24 cellular contexts compared by ENCODE assay signal in the genomic region with DNA sequence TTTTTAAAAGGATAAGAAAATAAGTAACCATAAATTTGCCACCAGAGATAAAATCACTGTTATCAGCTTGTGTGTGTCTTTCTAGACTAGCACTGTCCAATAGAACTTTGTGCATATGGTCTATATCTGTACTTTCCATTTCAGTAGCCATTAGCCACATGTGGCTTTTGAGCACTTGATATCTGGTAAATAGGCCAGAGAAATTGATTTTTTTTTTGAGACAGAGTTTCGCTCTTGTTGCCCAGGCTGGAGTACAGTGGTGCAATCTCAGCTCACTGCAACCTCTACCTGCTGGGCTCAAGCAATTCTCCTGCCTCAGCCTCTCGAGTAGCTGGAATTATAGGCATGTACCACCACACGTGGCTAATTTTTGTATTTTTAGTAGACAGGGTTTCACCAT. TPM values are rescaled to one million over a fixed set of nuclear protein-coding genes. Genes with fewer than 3 reads are reported as not detected.
DNase-seq lines count a peak whose midpoint lies in the region; ATAC-seq, FAIRE-seq and TF ChIP-seq lines count a peak whose summit lies in the region.
"Had no signal": no experiment of that assay in that cellular context is flagged by ENCODE, and none has a peak within 500 bp of the region (broad histone marks: within the 10 kb centered on the region; RNA-seq: fewer than 3 reads in every experiment).

No MANE protein-coding gene starts in this region.

- no TSS peak for BruUV-seq in HepG2 (replicated peaks; lab: Mats Ljungman, UMichigan)

- peaks cover 0 to 6% (median 2%) of the 10 kb centered on the region in 4 donors for H3K36me3 ChIP-seq in liver (ENCODE audit: control insufficient read depth in 4 of 4, insufficient read depth in 3 of 4, low read depth in 1 of 4, low read length in 3 of 4)
- peaks cover 10 to 35% of the 10 kb centered on the region in 2 experiments; a peak in 3 of 5 replicates for H3K36me3 ChIP-seq in HepG2 (replicated peaks in 1 of 2; ENCODE audit: control insufficient read depth in 1 of 2, insufficient read depth in 2 of 2, low read length in 2 of 2)
- H3K36me3 ChIP-seq in neuronal stem cell (replicated peaks in 1 of 2; ENCODE audit: control insufficient read depth in 2 of 2, insufficient read depth in 2 of 2, low read length in 2 of 2) = peaks cover 2 to 60% of the 10 kb centered on the region in 2 donors

- TF ChIP-seq RAD21 in liver (IDR thresholded peaks at IDR 0.05) (no peak), HepG2 (CRISPR knock-in tag; IDR thresholded peaks at IDR 0.05) (no peak)

- no peak overlapping the region for H4K8ac ChIP-seq in neuronal stem cell (ENCODE audit: low read depth, low read length)

- TF ChIP-seq CTCF in liver (IDR thresholded peaks at IDR 0.05; ENCODE audit: low read depth, low read length, missing input control) (no peak), HepG2 (CRISPR knock-in tag; IDR thresholded peaks at IDR 0.05) (no peak)

- H3K9me3 ChIP-seq in liver (ENCODE audit: control insufficient read depth in 4 of 4, low read length in 3 of 4) = no peaks in the 10 kb centered on the region
- H3K9me3 ChIP-seq in HepG2 (ENCODE audit: low read length) = no peaks in the 10 kb centered on the region
- no peaks in the 10 kb centered on the region for H3K9me3 ChIP-seq in neuronal stem cell (replicated peaks in 1 of 2; ENCODE audit: control insufficient read depth in 2 of 2, insufficient read depth in 1 of 2, low read depth in 1 of 2, low read length in 2 of 2)
- H3K9me3 ChIP-seq: BE2C, BLaER1 had no signal

- no peak overlapping the region for H2BK12ac ChIP-seq in neuronal stem cell (ENCODE audit: low read length)

- H3K4me3 ChIP-seq in liver (ENCODE audit: low read depth in 1 of 3, low read length in 3 of 3) = no peak overlapping the region
- no peak overlapping the region for H3K4me3 ChIP-seq in HepG2 (replicated peaks in 1 of 3; ENCODE audit: insufficient read depth in 1 of 3, low read depth in 2 of 3, low read length in 3 of 3)
- no peak overlapping the region for H3K4me3 ChIP-seq in neuronal stem cell (ENCODE audit: low read length in 2 of 2)
- H3K4me3 ChIP-seq: BLaER1, GM12878 had no signal

- no peaks in the 10 kb centered on the region; the same call in 1 of the 2 replicates for H4K20me1 ChIP-seq in HepG2 (ENCODE audit: insufficient read depth, low read length)

- H2BK120ac ChIP-seq in neuronal stem cell (ENCODE audit: low read depth, low read length) = no peak overlapping the region

- H3K79me1 ChIP-seq in neuronal stem cell (ENCODE audit: low read depth, low read length) = no peaks in the 10 kb centered on the region

- no peak overlapping the region for H3K27ac ChIP-seq in liver (ENCODE audit: low read depth in 1 of 2, low read length in 2 of 2)
- no peak overlapping the region for H3K27ac ChIP-seq in HepG2 (ENCODE audit: extremely low read length, insufficient read depth, low read length)
- H3K27ac ChIP-seq in neuronal stem cell (replicated peaks; ENCODE audit: low read length) = no peak overlapping the region
- H3K27ac ChIP-seq: BLaER1 had no signal

- intact Hi-C loops in HepG2 (cut with micrococcal nuclease; ENCODE audit: unreplicated experiment) = no loop called here

- H2BK5ac ChIP-seq in neuronal stem cell (ENCODE audit: low read length) = no peak overlapping the region

- no peak overlapping the region for H4K91ac ChIP-seq in neuronal stem cell (ENCODE audit: low read depth, low read length, poor library complexity)

- POLR2A ChIA-PET in HepG2 (lab: Yijun Ruan, JAX) = interaction anchor here (1.5 kb wide), 1 partner anchor 18 kb away, joined by 6 read pairs; the partner anchor contains the start of gene RBM27

- ATAC-seq in HepG2 (no peak), left lobe of liver (peak; percentile 95)
- ATAC-seq: GM12878 had no signal

- no peak for TF ChIP-seq POLR2A in HepG2 (IDR thresholded peaks at IDR 0.05; ENCODE audit: insufficient read depth in 1 of 2, low read depth in 2 of 2, low read length in 2 of 2)

- H3K4me1 ChIP-seq in liver (ENCODE audit: control insufficient read depth in 4 of 4, insufficient read depth in 4 of 4, low read length in 3 of 4) (no peaks in the 10 kb centered on the region), HepG2 (ENCODE audit: insufficient read depth, low read length) (0 out of 2 replicates have a peak, but pooled peaks cover 6% of the 10 kb centered on the region), neuronal stem cell (ENCODE audit: control insufficient read depth in 2 of 2, insufficient read depth in 1 of 2, low read depth in 1 of 2, low read length in 2 of 2) (no peaks in the 10 kb centered on the region)
- H3K4me1 ChIP-seq: BE2C had no signal

- 57% methylated on average over 3 of the region's 3 CpGs for WGBS in liver
- WGBS in HepG2 (ENCODE audit: low lambda C conversion rate) = 97% methylated on average over 3 of the region's 3 CpGs
- WGBS in neuronal stem cell (ENCODE audit: extremely low coverage in 2 of 2, insufficient read length in 2 of 2, insufficient replicate concordance in 1 of 2), 2 donors = no CpG with 5 or more reads among the region's 3 CpGs

- no peak overlapping the region for H3K9ac ChIP-seq in liver (ENCODE audit: low read depth in 1 of 2, low read length in 2 of 2)
- H3K9ac ChIP-seq in HepG2 (ENCODE audit: insufficient read depth, low read depth, low read length) = no peak overlapping the region
- H3K9ac ChIP-seq in neuronal stem cell (ENCODE audit: low read depth, low read length, poor library complexity) = no peak overlapping the region
- H3K9ac ChIP-seq: BLaER1 had no signal

- FAIRE-seq in HepG2 (lab: Jason Lieb, UNC) = no peak
- FAIRE-seq: GM12878, GM12892, GM18507 had no signal

- H2BK15ac ChIP-seq in neuronal stem cell (ENCODE audit: low read length) = no peak overlapping the region

- no peak overlapping the region for H2AFZ ChIP-seq in HepG2 (ENCODE audit: low read length)
- no peak overlapping the region for H2AFZ ChIP-seq in neuronal stem cell (ENCODE audit: low read length)

- H3K4ac ChIP-seq in neuronal stem cell (ENCODE audit: low read length) = no peak overlapping the region

- TF ChIP-seq EP300 in HepG2 (IDR thresholded peaks at IDR 0.05; ENCODE audit: low read depth in 2 of 2, low read length in 2 of 2) (no peak), HepG2 (CRISPR knock-in tag; IDR thresholded peaks at IDR 0.05; ENCODE audit: borderline replicate concordance) (no peak)

- CTCF ChIA-PET in HepG2 (lab: Yijun Ruan, JAX; ENCODE audit: low intra/inter-chr PET ratio, low total read pairs) = no interaction called here

- H3K27me3 ChIP-seq in liver (ENCODE audit: control insufficient read depth in 4 of 4, insufficient read depth in 4 of 4, low read length in 3 of 4) (no peaks in the 10 kb centered on the region), HepG2 (ENCODE audit: control insufficient read depth in 1 of 2, insufficient read depth in 2 of 2, low read length in 2 of 2) (no peaks in the 10 kb centered on the region), neuronal stem cell (ENCODE audit: control insufficient read depth in 3 of 3, insufficient read depth in 3 of 3, low read depth in 1 of 3, low read length in 3 of 3) (no peaks in the 10 kb centered on the region)
- H3K27me3 ChIP-seq: BE2C, BLaER1 had no signal

- no peak for DNase-seq in HepG2 (ENCODE audit: low spot score)
- DNase-seq in left lobe of liver (ENCODE audit: low spot score) = no peak
- DNase-seq in neuronal stem cell (ENCODE audit: low spot score) = no peak
- DNase-seq in UCSD-AML1 (lab: John Stamatoyannopoulos, UW; ENCODE audit: unreplicated experiment) = no peak
- DNase-seq: 8988T; ACHN; BE2C; C1 segment of cervical spinal cord; CD4-positive, alpha-beta memory T cell; CD4-positive, CD25-positive, alpha-beta regulatory T cell; CD8-positive, alpha-beta memory T cell; COR-L47; DMS 273 treated with DMSO at 0.1 percent for 48 hours; DMS153; DMS53; DMS79; DND-41; EL; GDM1 had no signal

- H2AK5ac ChIP-seq in neuronal stem cell (ENCODE audit: low read depth, low read length) = no peak overlapping the region

- peaks cover 36% of the 10 kb centered on the region for H3K79me2 ChIP-seq in HepG2 (ENCODE audit: insufficient read depth, low read length)

- in situ Hi-C loops in HepG2 (cut with HindIII; ENCODE audit: extremely low pct_ligation_motif_present, low pct_unique_long_range_greater_than_20kb) = no loop called here

- H3K4me2 ChIP-seq in HepG2 (ENCODE audit: low read depth, low read length) (no peak overlapping the region), neuronal stem cell (ENCODE audit: insufficient read depth, low read length, poor library complexity, severe bottlenecking) (no peak overlapping the region)
- H3K4me2 ChIP-seq: BLaER1 had no signal

- no peak overlapping the region for H3K23ac ChIP-seq in neuronal stem cell (ENCODE audit: low read depth, low read length, poor library complexity)

- no peak overlapping the region for H3K18ac ChIP-seq in neuronal stem cell (ENCODE audit: low read length)

- no peak overlapping the region for H3K14ac ChIP-seq in neuronal stem cell (ENCODE audit: low read length)

RNA-seq across cellular contexts. Expression of gene RBM27, which starts 17.8 kb away (rescaled TPM):
- total RNA-seq in liver = 10 to 100 TPM; 15.5 to 16.7 TPM
- 1 to 10 TPM; 2.7 to 4.0 TPM for polyA plus RNA-seq in liver
- total RNA-seq in HepG2 (2016; rRNA removed; fragmentation: Illumina TruSeq; extraction: Trizol) = 23.4 and 31.2 TPM in 2 replicates
- total RNA-seq in HepG2 (2016; cell fraction: cytosol; rRNA removed; fragmentation: Illumina TruSeq; extraction: Trizol; ENCODE audit: low read depth) = 3.1 and 4.5 TPM in 2 replicates
- total RNA-seq in HepG2 (2016; cell fraction: insoluble cytoplasmic fraction; rRNA removed; fragmentation: Illumina TruSeq; extraction: Trizol) = 21.8 and 27.9 TPM in 2 replicates
- total RNA-seq in HepG2 (2016; cell fraction: membrane; rRNA removed; fragmentation: Illumina TruSeq; extraction: Trizol) = 8.6 and 10.8 TPM in 2 replicates
- total RNA-seq in HepG2 (2016; cell fraction: nucleus; rRNA removed; fragmentation: Illumina TruSeq; extraction: Trizol) = 17.9 and 21.4 TPM in 2 replicates
- polyA plus RNA-seq in HepG2 (2011; rRNA removed) = 9.9 and 12.9 TPM in 2 replicates
- polyA plus RNA-seq in HepG2 (2011; cell fraction: cytosol; rRNA removed) = 3.5 and 5.7 TPM in 2 replicates
- polyA plus RNA-seq in HepG2 (2011; cell fraction: nucleus; rRNA removed) = 5.9 and 7.8 TPM in 2 replicates
- 7.4 and 9.5 TPM in 2 replicates for polyA plus RNA-seq in HepG2 (2012)
- polyA plus RNA-seq in HepG2 (2016; cell fraction: cytosol; fragmentation: Illumina TruSeq; extraction: Trizol; ENCODE audit: low read depth) = 0.54 and 0.58 TPM in 2 replicates
- polyA plus RNA-seq in HepG2 (2016; cell fraction: insoluble cytoplasmic fraction; fragmentation: Illumina TruSeq; extraction: Trizol; ENCODE audit: low read depth) = 20.4 and 20.7 TPM in 2 replicates
- polyA plus RNA-seq in HepG2 (2016; cell fraction: membrane; fragmentation: Illumina TruSeq; extraction: Trizol; ENCODE audit: low read depth) = 2.8 and 3.6 TPM in 2 replicates
- polyA plus RNA-seq in HepG2 (2016; cell fraction: nucleus; fragmentation: Illumina TruSeq; extraction: Trizol; ENCODE audit: insufficient read depth, low read depth) = 15.7 and 17.1 TPM in 2 replicates
- 57.9 and 104 TPM in 2 replicates for polyA minus RNA-seq in HepG2 (2011; rRNA and poly(A)+ RNA removed; ENCODE audit: low replicate concordance)
- 32.9 and 38.0 TPM in 2 replicates for polyA minus RNA-seq in HepG2 (2011; cell fraction: cytosol; rRNA and poly(A)+ RNA removed)
- polyA minus RNA-seq in HepG2 (2011; cell fraction: nucleus; rRNA and poly(A)+ RNA removed) = 45.3 and 46.0 TPM in 2 replicates
- total RNA-seq in left lobe of liver = 5.6 TPM
- polyA plus RNA-seq in neuronal stem cell (2013, experiment 1 of 2) = 19.1 TPM
- 21.3 TPM for polyA plus RNA-seq in neuronal stem cell (2013, experiment 2 of 2)

RNA-seq across cellular contexts. Expression of gene LARS1, which starts 38.8 kb away (rescaled TPM):
- total RNA-seq in liver = 10 to 100 TPM; 39.1 to 48.1 TPM
- 10 to 100 TPM; 11.4 to 25.1 TPM for polyA plus RNA-seq in liver
- total RNA-seq in HepG2 (2016; rRNA removed; fragmentation: Illumina TruSeq; extraction: Trizol) = 96.5 and 140 TPM in 2 replicates
- 12.2 and 15.2 TPM in 2 replicates for total RNA-seq in HepG2 (2016; cell fraction: cytosol; rRNA removed; fragmentation: Illumina TruSeq; extraction: Trizol; ENCODE audit: low read depth)
- 99.3 and 136 TPM in 2 replicates for total RNA-seq in HepG2 (2016; cell fraction: insoluble cytoplasmic fraction; rRNA removed; fragmentation: Illumina TruSeq; extraction: Trizol)
- total RNA-seq in HepG2 (2016; cell fraction: membrane; rRNA removed; fragmentation: Illumina TruSeq; extraction: Trizol) = 30.1 and 37.1 TPM in 2 replicates
- 102 and 112 TPM in 2 replicates for total RNA-seq in HepG2 (2016; cell fraction: nucleus; rRNA removed; fragmentation: Illumina TruSeq; extraction: Trizol)
- 21.2 and 21.8 TPM in 2 replicates for polyA plus RNA-seq in HepG2 (2011; rRNA removed)
- polyA plus RNA-seq in HepG2 (2011; cell fraction: cytosol; rRNA removed) = 7.5 and 12.4 TPM in 2 replicates
- 29.9 and 36.2 TPM in 2 replicates for polyA plus RNA-seq in HepG2 (2011; cell fraction: nucleus; rRNA removed)
- 68.9 and 88.6 TPM in 2 replicates for polyA plus RNA-seq in HepG2 (2012)
- 5.8 and 6.1 TPM in 2 replicates for polyA plus RNA-seq in HepG2 (2016; cell fraction: cytosol; fragmentation: Illumina TruSeq; extraction: Trizol; ENCODE audit: low read depth)
- polyA plus RNA-seq in HepG2 (2016; cell fraction: insoluble cytoplasmic fraction; fragmentation: Illumina TruSeq; extraction: Trizol; ENCODE audit: low read depth) = 76.4 and 84.5 TPM in 2 replicates
- polyA plus RNA-seq in HepG2 (2016; cell fraction: membrane; fragmentation: Illumina TruSeq; extraction: Trizol; ENCODE audit: low read depth) = 15.5 TPM in 2 replicates
- polyA plus RNA-seq in HepG2 (2016; cell fraction: nucleus; fragmentation: Illumina TruSeq; extraction: Trizol; ENCODE audit: insufficient read depth, low read depth) = 119 and 123 TPM in 2 replicates
- 42.7 and 58.6 TPM in 2 replicates for polyA minus RNA-seq in HepG2 (2011; rRNA and poly(A)+ RNA removed; ENCODE audit: low replicate concordance)
- polyA minus RNA-seq in HepG2 (2011; cell fraction: cytosol; rRNA and poly(A)+ RNA removed) = 30.7 and 38.8 TPM in 2 replicates
- 88.7 and 106 TPM in 2 replicates for polyA minus RNA-seq in HepG2 (2011; cell fraction: nucleus; rRNA and poly(A)+ RNA removed)
- 24.1 TPM for total RNA-seq in left lobe of liver
- 69.2 TPM for polyA plus RNA-seq in neuronal stem cell (2013, experiment 1 of 2)
- polyA plus RNA-seq in neuronal stem cell (2013, experiment 2 of 2) = 72.8 TPM
